ENCODE assay signal across 14 cellular contexts in genomic region chr11:15897211-15897960, GRCh38.
A peak's percentile ranks its signal among the peaks of the same experiment; 100 is the strongest.
DNase-seq lines count a peak whose midpoint lies in the region; ATAC-seq, FAIRE-seq and TF ChIP-seq lines count a peak whose summit lies in the region.
"Had no signal": no experiment of that assay in that cellular context is flagged by ENCODE, and none has a peak within 500 bp of the region (broad histone marks: within the 10 kb centered on the region; RNA-seq: fewer than 3 reads in every experiment).

No MANE protein-coding gene starts in this region.

- FAIRE-seq in urothelium cell line (lab: Jason Lieb, UNC), result no peak
- FAIRE-seq: A204.1 had no signal

- H3K4me1 ChIP-seq in right atrium auricular region (peaks cover 0 to 19% of the 10 kb centered on the region in 2 donors), SJSA1 (replicated peaks) (peaks cover 75% of the 10 kb centered on the region)

- H3K4me3 ChIP-seq in right atrium auricular region, result no peak overlapping the region
- H3K4me3 ChIP-seq in SJSA1, result no peak overlapping the region

- H3K9me3 ChIP-seq in right atrium auricular region (no peaks in the 10 kb centered on the region), SJSA1 (replicated peaks) (no peaks in the 10 kb centered on the region)

- intact Hi-C loops in cardiac septum (cut with DNase I), result no loop called here

- H3K27me3 ChIP-seq in right atrium auricular region (no peaks in the 10 kb centered on the region), SJSA1 (replicated peaks) (no peaks in the 10 kb centered on the region)

- TF ChIP-seq CTCF in right atrium auricular region (IDR thresholded peaks at IDR 0.05), result no peak

- peak; percentile 39 for DNase-seq in cardiac septum (ENCODE audit: low spot score)
- DNase-seq in right atrium auricular region (ENCODE audit: low spot score), result no peak
- peak; percentile 90 to 92 for DNase-seq in SJSA1 (ENCODE audit: low read depth in 1 of 2, low spot score in 2 of 2)
- DNase-seq in iPS-NIHi11 (ENCODE audit: low spot score), result peak; percentile 29
- peak; percentile 72 for DNase-seq in urothelium cell line (ENCODE audit: low spot score)
- DNase-seq in NCI-H1417 (lab: John Stamatoyannopoulos, UW), result no peak
- no peak for DNase-seq in DMS 273 treated with DMSO at 0.1 percent for 48 hours (lab: John Stamatoyannopoulos, UW)
- DNase-seq: activated B cell treated with CpG ODN at 0.5 μM for 24 hours; caudate nucleus; NCI-H2171; Right ventricle myocardium superior; stimulated activated CD4-positive, alpha-beta T cell treated with anti-CD3 and anti-CD28 coated beads, Interleukin-4, amount 100 ng/mL, for 24 hours had no signal

- H3K36me3 ChIP-seq in right atrium auricular region, result no peaks in the 10 kb centered on the region
- no peaks in the 10 kb centered on the region for H3K36me3 ChIP-seq in SJSA1

- no peak for ATAC-seq in HG03025 (IDR thresholded peaks at IDR 0.05; ENCODE audit: low FRiP score, unreplicated experiment)

- H3K27ac ChIP-seq in right atrium auricular region, result no peak overlapping the region
- peak overlapping the region; percentile 68 for H3K27ac ChIP-seq in SJSA1

Comparison
In these comparisons a context has a peak if more than half of its experiments do, and no peak if none do; other contexts are left out.
1. DNase-seq: peak in cardiac septum (single experiment), SJSA1 (2 of 2), iPS-NIHi11 (single experiment) and urothelium cell line (single experiment); none in right atrium auricular region (single experiment), NCI-H1417 (0 of 3) and DMS 273 treated with DMSO at 0.1 percent for 48 hours (single experiment).